10 cellular contexts compared by ENCODE assay signal in the genomic region with DNA sequence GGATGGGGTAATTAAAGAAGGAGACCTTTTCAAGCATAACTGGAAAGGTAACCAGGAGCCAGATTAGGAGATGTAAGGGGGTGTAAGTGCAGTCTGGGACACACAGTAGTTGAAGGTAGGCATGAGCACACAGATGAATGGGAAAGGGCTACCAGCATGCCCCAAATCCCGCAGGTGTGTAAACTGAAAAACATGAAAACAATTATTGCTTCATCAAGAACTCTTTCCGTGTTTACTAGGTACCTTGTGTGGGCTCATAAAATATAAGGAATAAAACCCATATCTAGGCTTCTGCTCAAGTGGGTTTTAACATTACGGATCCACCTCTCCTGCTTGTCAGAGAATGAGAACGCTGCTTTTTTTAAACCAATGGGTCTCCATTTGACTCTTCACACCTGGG. TPM values are rescaled to one million over a fixed set of nuclear protein-coding genes. Genes with fewer than 3 reads are reported as not detected.
DNase-seq lines count a peak whose midpoint lies in the region; ATAC-seq and TF ChIP-seq lines count a peak whose summit lies in the region.
"Had no signal": no experiment of that assay in that cellular context is flagged by ENCODE, and none has a peak within 500 bp of the region (broad histone marks: within the 10 kb centered on the region; RNA-seq: fewer than 3 reads in every experiment).

No MANE protein-coding gene starts in this region.

- H3K4me1 ChIP-seq in iPS-18a (ENCODE audit: control insufficient read depth, low read depth, low read length), result peaks cover 14% of the 10 kb centered on the region

- H3K9me3 ChIP-seq in iPS-18a (ENCODE audit: control insufficient read depth, low read depth, low read length), result no peaks in the 10 kb centered on the region

- H3K9me3 Mint-ChIP-seq in T-helper 1 cell treated with Interleukin-12 subunit alpha and Interleukin-12 subunit beta and Interleukin-4 antibody, amounts not matched to agents 30 μg/mL and 1 μg/mL, for 36 hours, result no peaks in the 10 kb centered on the region
- H3K9me3 Mint-ChIP-seq in activated CD8-positive, alpha-beta T cell treated with anti-CD3 and anti-CD28 coated beads for 36 hours, result no peaks in the 10 kb centered on the region
- H3K9me3 Mint-ChIP-seq in stimulated activated naive CD8-positive, alpha-beta T cell treated with anti-CD3 and anti-CD28 coated beads, Interleukin-15, amount 100 ng/mL, for 72 hours, result no peaks in the 10 kb centered on the region

- DNase-seq in T-helper 1 cell (no peak), OCI-M2 (lab: John Stamatoyannopoulos, UW; ENCODE audit: unreplicated experiment) (no peak), midbrain (lab: John Stamatoyannopoulos, UW) (no peak)
- no peak for DNase-seq in activated CD8-positive, alpha-beta T cell treated with anti-CD3 and anti-CD28 coated beads for 36 hours
- DNase-seq in stimulated activated naive CD8-positive, alpha-beta T cell treated with anti-CD3 and anti-CD28 coated beads, Interleukin-15, amount 100 ng/mL, for 72 hours, result no peak
- DNase-seq: 8988T, activated gamma-delta T cell treated with Interleukin-2 at 50 U/mL for 16 hours had no signal

- no peak for TF ChIP-seq CTCF in activated CD8-positive, alpha-beta T cell treated with anti-CD3 and anti-CD28 coated beads for 36 hours (IDR thresholded peaks at IDR 0.05)

- ATAC-seq in activated CD8-positive, alpha-beta T cell treated with anti-CD3 and anti-CD28 coated beads for 36 hours, result no peak
- no peak for ATAC-seq in stimulated activated naive CD8-positive, alpha-beta T cell treated with anti-CD3 and anti-CD28 coated beads, Interleukin-15, amount 100 ng/mL, for 72 hours
- no peak for ATAC-seq in HG03460 (IDR thresholded peaks at IDR 0.05; ENCODE audit: unreplicated experiment)

- H3K27me3 Mint-ChIP-seq in T-helper 1 cell treated with Interleukin-12 subunit alpha and Interleukin-12 subunit beta and Interleukin-4 antibody, amounts not matched to agents 30 μg/mL and 1 μg/mL, for 36 hours (ENCODE audit: low read depth), result no peaks in the 10 kb centered on the region
- H3K27me3 Mint-ChIP-seq in activated CD8-positive, alpha-beta T cell treated with anti-CD3 and anti-CD28 coated beads for 36 hours, result no peaks in the 10 kb centered on the region
- no peaks in the 10 kb centered on the region for H3K27me3 Mint-ChIP-seq in stimulated activated naive CD8-positive, alpha-beta T cell treated with anti-CD3 and anti-CD28 coated beads, Interleukin-15, amount 100 ng/mL, for 72 hours

- no peaks in the 10 kb centered on the region for H3K27me3 ChIP-seq in iPS-18a (ENCODE audit: control insufficient read depth, insufficient read depth, low read length)

- H3K27ac Mint-ChIP-seq in T-helper 1 cell treated with Interleukin-12 subunit alpha and Interleukin-12 subunit beta and Interleukin-4 antibody, amounts not matched to agents 30 μg/mL and 1 μg/mL, for 36 hours, result no peak overlapping the region
- peak overlapping the region; percentile 55 for H3K27ac Mint-ChIP-seq in activated CD8-positive, alpha-beta T cell treated with anti-CD3 and anti-CD28 coated beads for 36 hours
- peak overlapping the region in 1 of 2 donors; percentile 86 for H3K27ac Mint-ChIP-seq in stimulated activated naive CD8-positive, alpha-beta T cell treated with anti-CD3 and anti-CD28 coated beads, Interleukin-15, amount 100 ng/mL, for 72 hours

- peaks cover 39% of the 10 kb centered on the region for H3K4me1 Mint-ChIP-seq in T-helper 1 cell treated with Interleukin-12 subunit alpha and Interleukin-12 subunit beta and Interleukin-4 antibody, amounts not matched to agents 30 μg/mL and 1 μg/mL, for 36 hours (ENCODE audit: low read depth)
- H3K4me1 Mint-ChIP-seq in activated CD8-positive, alpha-beta T cell treated with anti-CD3 and anti-CD28 coated beads for 36 hours (ENCODE audit: low read depth), result peaks cover 45% of the 10 kb centered on the region
- peaks cover 54% of the 10 kb centered on the region for H3K4me1 Mint-ChIP-seq in stimulated activated naive CD8-positive, alpha-beta T cell treated with anti-CD3 and anti-CD28 coated beads, Interleukin-15, amount 100 ng/mL, for 72 hours

- peak overlapping the region; percentile 49 for H3K9ac ChIP-seq in iPS-18a (ENCODE audit: low read length)

- H3K36me3 Mint-ChIP-seq in T-helper 1 cell treated with Interleukin-12 subunit alpha and Interleukin-12 subunit beta and Interleukin-4 antibody, amounts not matched to agents 30 μg/mL and 1 μg/mL, for 36 hours (ENCODE audit: low read depth), result peaks cover 7% of the 10 kb centered on the region
- peaks cover 7% of the 10 kb centered on the region for H3K36me3 Mint-ChIP-seq in activated CD8-positive, alpha-beta T cell treated with anti-CD3 and anti-CD28 coated beads for 36 hours (ENCODE audit: low read depth)

- POLR2A ChIA-PET in activated CD8-positive, alpha-beta T cell treated with anti-CD3 and anti-CD28 coated beads for 36 hours (lab: Charles Lee), result interaction anchor here (2.2 kb wide), 1 partner anchor 40 kb away, joined by 8 read pairs; no protein-coding TSS in a partner anchor

- H3K36me3 ChIP-seq in iPS-18a (ENCODE audit: control insufficient read depth, low read depth, low read length), result no peaks in the 10 kb centered on the region

- H3K4me3 Mint-ChIP-seq in T-helper 1 cell treated with Interleukin-12 subunit alpha and Interleukin-12 subunit beta and Interleukin-4 antibody, amounts not matched to agents 30 μg/mL and 1 μg/mL, for 36 hours, result peak overlapping the region; percentile 87
- peak overlapping the region; percentile 84 for H3K4me3 Mint-ChIP-seq in activated CD8-positive, alpha-beta T cell treated with anti-CD3 and anti-CD28 coated beads for 36 hours
- H3K4me3 Mint-ChIP-seq in stimulated activated naive CD8-positive, alpha-beta T cell treated with anti-CD3 and anti-CD28 coated beads, Interleukin-15, amount 100 ng/mL, for 72 hours, result peak overlapping the region; percentile 65 to 94

- CTCF ChIA-PET in activated CD8-positive, alpha-beta T cell treated with anti-CD3 and anti-CD28 coated beads for 36 hours (lab: Charles Lee), result interaction anchor here (1.0 to 2.0 kb wide), 3 partner anchors 23 to 148 kb away, joined by 3 to 7 read pairs (median 3); no protein-coding TSS in a partner anchor

- peak overlapping the region; percentile 59 for H3K4me3 ChIP-seq in iPS-18a (ENCODE audit: low read length)

- no peak overlapping the region for H3K27ac ChIP-seq in iPS-18a (ENCODE audit: low read length)

- intact Hi-C loops in activated CD8-positive, alpha-beta T cell treated with anti-CD3 and anti-CD28 coated beads for 36 hours (cut with micrococcal nuclease), result no loop called here

RNA-seq across cellular contexts. Expression of a gene that starts 1.1 kb away (rescaled TPM):
- 10 to 100 TPM; 58.8 to 62.4 TPM for total RNA-seq in activated CD8-positive, alpha-beta T cell treated with anti-CD3 and anti-CD28 coated beads for 36 hours

RNA-seq across cellular contexts. Expression of a gene that starts 41.3 kb away (rescaled TPM):
- total RNA-seq in activated CD8-positive, alpha-beta T cell treated with anti-CD3 and anti-CD28 coated beads for 36 hours, result 10 to 100 TPM; 11.5 to 14.1 TPM
